ENCODE assay signal across 7 cellular contexts in the genomic region with DNA sequence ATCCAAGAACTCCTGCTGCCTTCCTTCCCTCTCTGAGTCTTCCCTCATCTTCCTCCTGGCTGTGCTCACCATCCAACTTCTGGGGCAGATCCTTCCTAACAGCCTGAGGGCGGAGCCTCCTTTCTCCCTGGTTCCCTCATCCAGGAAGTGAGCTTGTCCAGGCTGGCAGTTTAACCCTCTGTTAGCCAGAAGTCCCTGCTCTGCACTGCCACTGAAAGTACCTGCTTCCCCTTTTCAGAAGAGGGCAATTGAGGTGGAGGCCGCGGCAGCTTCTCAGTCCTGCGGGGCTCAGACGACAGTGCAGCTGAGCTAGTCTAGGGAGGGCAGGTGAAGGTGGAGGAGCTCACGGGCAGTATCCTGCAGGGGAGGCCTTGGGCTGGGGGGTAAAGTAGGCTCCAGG.
DNase-seq lines count a peak whose midpoint lies in the region; ATAC-seq, FAIRE-seq and TF ChIP-seq lines count a peak whose summit lies in the region.

No MANE protein-coding gene starts in this region.

- ATAC-seq in HG02973 (IDR thresholded peaks at IDR 0.05; ENCODE audit: unreplicated experiment) = peak; percentile 62
- no peak for ATAC-seq in HepG2

- H3K4me2 ChIP-seq in OCI-LY3 (ENCODE audit: low read length) (peak overlapping the region; percentile 64), HepG2 (ENCODE audit: low read depth, low read length) (no peak overlapping the region)

- peak overlapping the region; percentile 52 for H3K9ac ChIP-seq in OCI-LY3 (ENCODE audit: low read length)
- H3K9ac ChIP-seq in HepG2 (ENCODE audit: insufficient read depth, low read depth, low read length) = no peak overlapping the region

- no peak for TF ChIP-seq POLR2A in HepG2 (IDR thresholded peaks at IDR 0.05; ENCODE audit: insufficient read depth in 1 of 2, low read depth in 2 of 2, low read length in 2 of 2)

- peak; percentile 46 for DNase-seq in GM19238 (ENCODE audit: insufficient read length, low spot score)
- no peak for DNase-seq in HepG2 (ENCODE audit: low spot score)
- DNase-seq in amniotic stem cell (lab: John Stamatoyannopoulos, UW) = no peak
- no peak for DNase-seq in NCI-H187 (lab: John Stamatoyannopoulos, UW)
- DNase-seq in NCI-H1048 (lab: John Stamatoyannopoulos, UW) = no peak

- H3K4me1 ChIP-seq in OCI-LY3 (ENCODE audit: low read length) = peaks cover 25% of the 10 kb centered on the region
- H3K4me1 ChIP-seq in HepG2 (ENCODE audit: insufficient read depth, low read length) = no peaks in the 10 kb centered on the region

- no peaks in the 10 kb centered on the region for H3K36me3 ChIP-seq in OCI-LY3 (replicated peaks; ENCODE audit: low read depth, low read length)
- H3K36me3 ChIP-seq in HepG2 (replicated peaks in 1 of 2; ENCODE audit: control insufficient read depth in 1 of 2, insufficient read depth in 2 of 2, low read length in 2 of 2) = no peaks in the 10 kb centered on the region

- no peak for FAIRE-seq in HepG2 (lab: Jason Lieb, UNC)

- intact Hi-C loops in HepG2 (cut with micrococcal nuclease; ENCODE audit: unreplicated experiment) = no loop called here

- H4K20me1 ChIP-seq in OCI-LY3 (ENCODE audit: insufficient read depth, low read length) (no peaks in the 10 kb centered on the region), HepG2 (ENCODE audit: insufficient read depth, low read length) (no peaks in the 10 kb centered on the region)

- 32% methylated on average over 3 of the region's 6 CpGs for WGBS in HepG2 (ENCODE audit: low lambda C conversion rate)

- H3K27ac ChIP-seq in OCI-LY3 (ENCODE audit: low read length) (peak overlapping the region; percentile 84), HepG2 (ENCODE audit: extremely low read length, insufficient read depth, low read length) (no peak overlapping the region)

- in situ Hi-C loops in HepG2 (cut with HindIII; ENCODE audit: extremely low pct_ligation_motif_present, low pct_unique_long_range_greater_than_20kb) = no loop called here

- no TSS peak for BruUV-seq in HepG2 (replicated peaks; lab: Mats Ljungman, UMichigan)

- POLR2A ChIA-PET in HepG2 (lab: Yijun Ruan, JAX) = no interaction called here

- H3K27me3 ChIP-seq in OCI-LY3 (ENCODE audit: low read depth, low read length) (peaks cover 22% of the 10 kb centered on the region), HepG2 (ENCODE audit: control insufficient read depth in 1 of 2, insufficient read depth in 2 of 2, low read length in 2 of 2) (no peaks in the 10 kb centered on the region; a peak in 1 of 5 replicates)

- H3K79me2 ChIP-seq in OCI-LY3 (ENCODE audit: low read length) = no peaks in the 10 kb centered on the region
- no peaks in the 10 kb centered on the region for H3K79me2 ChIP-seq in HepG2 (ENCODE audit: insufficient read depth, low read length)

- TF ChIP-seq RAD21 in HepG2 (CRISPR knock-in tag; IDR thresholded peaks at IDR 0.05) = no peak

- H2AFZ ChIP-seq in OCI-LY3 (ENCODE audit: low read depth, low read length) = no peak overlapping the region; the same call in 1 of the 2 replicates
- no peak overlapping the region for H2AFZ ChIP-seq in HepG2 (ENCODE audit: low read length)

- CTCF ChIA-PET in HepG2 (lab: Yijun Ruan, JAX; ENCODE audit: low intra/inter-chr PET ratio, low total read pairs) = no interaction called here

- no peaks in the 10 kb centered on the region for H3K9me3 ChIP-seq in OCI-LY3 (ENCODE audit: insufficient read depth, low read length)
- H3K9me3 ChIP-seq in HepG2 (ENCODE audit: low read length) = no peaks in the 10 kb centered on the region

- peak overlapping the region; percentile 41 for H3K4me3 ChIP-seq in OCI-LY3 (ENCODE audit: low read length)
- H3K4me3 ChIP-seq in HepG2 (replicated peaks in 1 of 3; ENCODE audit: insufficient read depth in 1 of 3, low read depth in 2 of 3, low read length in 3 of 3) = no peak overlapping the region

- TF ChIP-seq EP300 in HepG2 (IDR thresholded peaks at IDR 0.05; ENCODE audit: low read depth in 2 of 2, low read length in 2 of 2) (no peak), HepG2 (CRISPR knock-in tag; IDR thresholded peaks at IDR 0.05; ENCODE audit: borderline replicate concordance) (no peak)

- TF ChIP-seq CTCF in OCI-LY3 (IDR thresholded peaks at IDR 0.05; ENCODE audit: low read depth, low read length) (no peak), HepG2 (CRISPR knock-in tag; IDR thresholded peaks at IDR 0.05) (no peak)

TF ChIP-seq in HepG2, 621 proteins besides CTCF, POLR2A, EP300 and RAD21:
- TF ChIP-seq ZC3H13 (CRISPR knock-in tag; IDR thresholded peaks at IDR 0.05) = no peak
- TF ChIP-seq ZNF652 (CRISPR knock-in tag; IDR thresholded peaks at IDR 0.05; ENCODE audit: borderline replicate concordance, low read depth) = peak; percentile 78
- TF ChIP-seq, protein P1, sequence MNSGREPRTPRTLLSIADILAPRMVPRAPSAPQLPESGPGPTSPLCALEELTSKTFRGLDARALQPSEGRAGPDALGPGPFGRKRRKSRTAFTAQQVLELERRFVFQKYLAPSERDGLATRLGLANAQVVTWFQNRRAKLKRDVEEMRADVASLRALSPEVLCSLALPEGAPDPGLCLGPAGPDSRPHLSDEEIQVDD (CRISPR knock-in tag; IDR thresholded peaks at IDR 0.05; ENCODE audit: borderline replicate concordance) = no peak
- TF ChIP-seq THAP8 (CRISPR knock-in tag; IDR thresholded peaks at IDR 0.05; ENCODE audit: borderline replicate concordance) = no peak
- TF ChIP-seq ZNF549 (CRISPR knock-in tag; IDR thresholded peaks at IDR 0.05) = no peak
- TF ChIP-seq, protein P2, sequence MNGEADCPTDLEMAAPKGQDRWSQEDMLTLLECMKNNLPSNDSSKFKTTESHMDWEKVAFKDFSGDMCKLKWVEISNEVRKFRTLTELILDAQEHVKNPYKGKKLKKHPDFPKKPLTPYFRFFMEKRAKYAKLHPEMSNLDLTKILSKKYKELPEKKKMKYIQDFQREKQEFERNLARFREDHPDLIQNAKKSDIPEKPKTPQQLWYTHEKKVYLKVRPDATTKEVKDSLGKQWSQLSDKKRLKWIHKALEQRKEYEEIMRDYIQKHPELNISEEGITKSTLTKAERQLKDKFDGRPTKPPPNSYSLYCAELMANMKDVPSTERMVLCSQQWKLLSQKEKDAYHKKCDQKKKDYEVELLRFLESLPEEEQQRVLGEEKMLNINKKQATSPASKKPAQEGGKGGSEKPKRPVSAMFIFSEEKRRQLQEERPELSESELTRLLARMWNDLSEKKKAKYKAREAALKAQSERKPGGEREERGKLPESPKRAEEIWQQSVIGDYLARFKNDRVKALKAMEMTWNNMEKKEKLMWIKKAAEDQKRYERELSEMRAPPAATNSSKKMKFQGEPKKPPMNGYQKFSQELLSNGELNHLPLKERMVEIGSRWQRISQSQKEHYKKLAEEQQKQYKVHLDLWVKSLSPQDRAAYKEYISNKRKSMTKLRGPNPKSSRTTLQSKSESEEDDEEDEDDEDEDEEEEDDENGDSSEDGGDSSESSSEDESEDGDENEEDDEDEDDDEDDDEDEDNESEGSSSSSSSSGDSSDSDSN (CRISPR knock-in tag; IDR thresholded peaks at IDR 0.05) = no peak
- TF ChIP-seq, protein P3, sequence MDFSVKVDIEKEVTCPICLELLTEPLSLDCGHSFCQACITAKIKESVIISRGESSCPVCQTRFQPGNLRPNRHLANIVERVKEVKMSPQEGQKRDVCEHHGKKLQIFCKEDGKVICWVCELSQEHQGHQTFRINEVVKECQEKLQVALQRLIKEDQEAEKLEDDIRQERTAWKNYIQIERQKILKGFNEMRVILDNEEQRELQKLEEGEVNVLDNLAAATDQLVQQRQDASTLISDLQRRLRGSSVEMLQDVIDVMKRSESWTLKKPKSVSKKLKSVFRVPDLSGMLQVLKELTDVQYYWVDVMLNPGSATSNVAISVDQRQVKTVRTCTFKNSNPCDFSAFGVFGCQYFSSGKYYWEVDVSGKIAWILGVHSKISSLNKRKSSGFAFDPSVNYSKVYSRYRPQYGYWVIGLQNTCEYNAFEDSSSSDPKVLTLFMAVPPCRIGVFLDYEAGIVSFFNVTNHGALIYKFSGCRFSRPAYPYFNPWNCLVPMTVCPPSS (IDR thresholded peaks at IDR 0.05) = no peak
